ENCODE assay signal across 6 cellular contexts in the genomic region with DNA sequence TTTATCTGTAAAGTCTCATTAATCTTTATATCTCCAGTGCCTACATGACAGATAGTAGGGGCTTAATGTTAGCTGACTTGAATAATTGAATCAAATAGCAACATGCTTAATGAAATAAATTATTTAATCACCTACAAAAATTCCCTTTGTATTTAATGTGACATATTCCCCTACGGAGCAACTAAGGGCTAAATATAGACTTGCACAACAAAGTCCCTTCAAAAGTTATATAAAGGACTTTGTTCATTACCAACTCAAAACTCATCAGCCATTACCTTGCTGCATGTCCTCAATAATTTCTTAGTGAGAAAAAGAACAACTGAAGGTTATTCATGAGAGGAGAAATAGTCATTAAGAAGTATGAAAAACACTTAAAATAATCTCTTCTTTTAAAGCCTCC.
"Had no signal": no experiment of that assay in that cellular context is flagged by ENCODE, and none has a peak within 500 bp of the region (broad histone marks: within the 10 kb centered on the region; RNA-seq: fewer than 3 reads in every experiment).

No MANE protein-coding gene starts in this region.

- ATAC-seq: GM23338, HepG2 had no signal

- H3K27ac ChIP-seq: HL-60 had no signal

- H3K4me3 ChIP-seq: GM23338 had no signal

- DNase-seq: H9, HCEC 1CT, HFFc6 had no signal

- H2AFZ ChIP-seq: GM23338 had no signal

- H3K4me2 ChIP-seq: GM23338 had no signal
